ENCODE assay signal across 18 cellular contexts in the genomic region with DNA sequence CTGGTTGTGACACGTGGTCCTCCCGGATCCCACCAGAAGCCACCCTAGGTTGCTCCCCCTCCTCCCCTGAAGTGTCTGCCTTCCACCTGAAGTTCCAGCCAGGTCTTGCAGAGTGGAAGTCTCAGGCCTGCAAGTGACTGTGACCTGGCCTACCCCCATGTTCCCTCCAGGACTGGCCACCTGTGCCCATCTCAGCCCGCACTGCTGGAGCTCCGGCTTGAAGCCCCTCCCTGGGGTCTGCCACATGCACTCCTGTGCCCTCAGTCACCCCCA. TPM values are rescaled to one million over a fixed set of nuclear protein-coding genes. Genes with fewer than 3 reads are reported as not detected.
A peak's percentile ranks its signal among the peaks of the same experiment; 100 is the strongest.
DNase-seq lines count a peak whose midpoint lies in the region; ATAC-seq, FAIRE-seq and TF ChIP-seq lines count a peak whose summit lies in the region.
"Had no signal": no experiment of that assay in that cellular context is flagged by ENCODE, and none has a peak within 500 bp of the region (broad histone marks: within the 10 kb centered on the region; RNA-seq: fewer than 3 reads in every experiment).

No MANE protein-coding gene starts in this region.

- no peaks in the 10 kb centered on the region for H3K27me3 Mint-ChIP-seq in activated CD4-positive, alpha-beta T cell treated with anti-CD3 and anti-CD28 coated beads, Interleukin-2, amount 10 ng/mL, durations not matched to agents 7 days and 5 days
- no peaks in the 10 kb centered on the region for H3K27me3 Mint-ChIP-seq in activated CD4-positive, alpha-beta T cell treated with anti-CD3 and anti-CD28 coated beads for 36 hours
- H3K27me3 Mint-ChIP-seq in astrocyte (ENCODE audit: low read depth, unreplicated experiment) (no peaks in the 10 kb centered on the region), endothelial cell (ENCODE audit: unreplicated experiment) (peaks cover 25% of the 10 kb centered on the region)
- H3K27me3 Mint-ChIP-seq: CD4-positive, alpha-beta memory T cell had no signal

- DNase-seq in activated CD4-positive, alpha-beta T cell treated with anti-CD3 and anti-CD28 coated beads, Interleukin-2, amount 10 ng/mL, durations not matched to agents 7 days and 5 days = no peak
- no peak for DNase-seq in activated CD4-positive, alpha-beta T cell treated with anti-CD3 and anti-CD28 coated beads for 36 hours
- DNase-seq in astrocyte (ENCODE audit: low read depth) = no peak
- DNase-seq in endothelial cell (ENCODE audit: low spot score) = no peak
- DNase-seq in stimulated activated effector memory CD8-positive, alpha-beta T cell treated with anti-CD3 and anti-CD28 coated beads, Interleukin-12 subunit alpha, Interleukin-12 subunit beta, amount 100 ng/mL, for 72 hours (ENCODE audit: low spot score in 2 of 2) = no peak
- DNase-seq in HUDEP-2 (lab: John Stamatoyannopoulos, UW; ENCODE audit: unreplicated experiment in 76 of 76) = no peak
- no peak for DNase-seq in occipital lobe (lab: John Stamatoyannopoulos, UW)
- DNase-seq: AML-193; CD4-positive, alpha-beta memory T cell; DMS153; DMS79 treated with DMSO at 0.1 percent for 48 hours; EL had no signal

- H3K79me2 ChIP-seq in astrocyte (ENCODE audit: insufficient read depth, low read length) = no peaks in the 10 kb centered on the region

- no peaks in the 10 kb centered on the region for H3K9me3 Mint-ChIP-seq in activated CD4-positive, alpha-beta T cell treated with anti-CD3 and anti-CD28 coated beads, Interleukin-2, amount 10 ng/mL, durations not matched to agents 7 days and 5 days
- no peaks in the 10 kb centered on the region for H3K9me3 Mint-ChIP-seq in activated CD4-positive, alpha-beta T cell treated with anti-CD3 and anti-CD28 coated beads for 36 hours (ENCODE audit: low read depth)
- H3K9me3 Mint-ChIP-seq in astrocyte (ENCODE audit: unreplicated experiment) = no peaks in the 10 kb centered on the region
- no peaks in the 10 kb centered on the region for H3K9me3 Mint-ChIP-seq in endothelial cell (ENCODE audit: unreplicated experiment)
- H3K9me3 Mint-ChIP-seq in stimulated activated effector memory CD8-positive, alpha-beta T cell treated with anti-CD3 and anti-CD28 coated beads, Interleukin-12 subunit alpha, Interleukin-12 subunit beta, amount 100 ng/mL, for 72 hours = no peaks in the 10 kb centered on the region
- H3K9me3 Mint-ChIP-seq: CD4-positive, alpha-beta memory T cell had no signal

- POLR2A ChIA-PET in activated CD4-positive, alpha-beta T cell treated with anti-CD3 and anti-CD28 coated beads, Interleukin-2, amount 10 ng/mL, durations not matched to agents 7 days and 5 days (lab: Charles Lee) = no interaction called here
- POLR2A ChIA-PET in activated CD4-positive, alpha-beta T cell treated with anti-CD3 and anti-CD28 coated beads for 36 hours (lab: Charles Lee) = no interaction called here

- H3K9ac ChIP-seq in astrocyte (ENCODE audit: low read length) = no peak overlapping the region

- H3K27ac ChIP-seq in astrocyte (ENCODE audit: low read depth, low read length) = no peak overlapping the region

- no peak overlapping the region for H3K4me3 ChIP-seq in astrocyte (ENCODE audit: insufficient read depth, low read depth, low read length)

- no peaks in the 10 kb centered on the region for H4K20me1 ChIP-seq in astrocyte (ENCODE audit: insufficient read depth, low read length)

- FAIRE-seq in astrocyte (lab: Jason Lieb, UNC) = no peak
- FAIRE-seq: G401.6, GM12892, GM19239 had no signal

- CTCF ChIA-PET in activated CD4-positive, alpha-beta T cell treated with anti-CD3 and anti-CD28 coated beads, Interleukin-2, amount 10 ng/mL, durations not matched to agents 7 days and 5 days (lab: Charles Lee) = interaction anchor here (1.5 kb wide), 1 partner anchor 89 kb away, joined by 4 read pairs; no protein-coding TSS in a partner anchor
- CTCF ChIA-PET in activated CD4-positive, alpha-beta T cell treated with anti-CD3 and anti-CD28 coated beads for 36 hours (lab: Charles Lee) = no interaction called here

- intact Hi-C loops in activated CD4-positive, alpha-beta T cell treated with anti-CD3 and anti-CD28 coated beads for 36 hours (cut with DNase I, micrococcal nuclease) = no loop called here

- TF ChIP-seq CTCF in astrocyte (IDR thresholded peaks at IDR 0.05; ENCODE audit: insufficient read depth, low read depth, low read length) (no peak), endothelial cell (IDR thresholded peaks at IDR 0.05; ENCODE audit: unreplicated experiment) (no peak)

- H3K4me3 Mint-ChIP-seq in activated CD4-positive, alpha-beta T cell treated with anti-CD3 and anti-CD28 coated beads, Interleukin-2, amount 10 ng/mL, durations not matched to agents 7 days and 5 days = no peak overlapping the region
- no peak overlapping the region for H3K4me3 Mint-ChIP-seq in activated CD4-positive, alpha-beta T cell treated with anti-CD3 and anti-CD28 coated beads for 36 hours
- H3K4me3 Mint-ChIP-seq in astrocyte (ENCODE audit: unreplicated experiment) (no peak overlapping the region), endothelial cell (ENCODE audit: unreplicated experiment) (no peak overlapping the region)
- H3K4me3 Mint-ChIP-seq in stimulated activated effector memory CD8-positive, alpha-beta T cell treated with anti-CD3 and anti-CD28 coated beads, Interleukin-12 subunit alpha, Interleukin-12 subunit beta, amount 100 ng/mL, for 72 hours = no peak overlapping the region
- H3K4me3 Mint-ChIP-seq: CD4-positive, alpha-beta memory T cell had no signal

- H2AFZ ChIP-seq in astrocyte (ENCODE audit: low read depth, low read length) = no peak overlapping the region

- H3K36me3 Mint-ChIP-seq in activated CD4-positive, alpha-beta T cell treated with anti-CD3 and anti-CD28 coated beads, Interleukin-2, amount 10 ng/mL, durations not matched to agents 7 days and 5 days (ENCODE audit: low read depth) = no peaks in the 10 kb centered on the region
- no peaks in the 10 kb centered on the region for H3K36me3 Mint-ChIP-seq in activated CD4-positive, alpha-beta T cell treated with anti-CD3 and anti-CD28 coated beads for 36 hours (ENCODE audit: low read depth)
- H3K36me3 Mint-ChIP-seq in astrocyte (ENCODE audit: low read depth, unreplicated experiment) = peaks cover 8% of the 10 kb centered on the region
- peaks cover 5% of the 10 kb centered on the region for H3K36me3 Mint-ChIP-seq in endothelial cell (ENCODE audit: low read depth, unreplicated experiment)
- no peaks in the 10 kb centered on the region for H3K36me3 Mint-ChIP-seq in stimulated activated effector memory CD8-positive, alpha-beta T cell treated with anti-CD3 and anti-CD28 coated beads, Interleukin-12 subunit alpha, Interleukin-12 subunit beta, amount 100 ng/mL, for 72 hours
- H3K36me3 Mint-ChIP-seq: CD4-positive, alpha-beta memory T cell had no signal

- peak overlapping the region; percentile 41 for H3K27ac Mint-ChIP-seq in activated CD4-positive, alpha-beta T cell treated with anti-CD3 and anti-CD28 coated beads, Interleukin-2, amount 10 ng/mL, durations not matched to agents 7 days and 5 days
- no peak overlapping the region for H3K27ac Mint-ChIP-seq in activated CD4-positive, alpha-beta T cell treated with anti-CD3 and anti-CD28 coated beads for 36 hours
- peak overlapping the region; percentile 53 for H3K27ac Mint-ChIP-seq in astrocyte (ENCODE audit: unreplicated experiment)
- H3K27ac Mint-ChIP-seq in endothelial cell (ENCODE audit: unreplicated experiment) = peak overlapping the region; percentile 18
- H3K27ac Mint-ChIP-seq in stimulated activated effector memory CD8-positive, alpha-beta T cell treated with anti-CD3 and anti-CD28 coated beads, Interleukin-12 subunit alpha, Interleukin-12 subunit beta, amount 100 ng/mL, for 72 hours = peak overlapping the region; percentile 17
- H3K27ac Mint-ChIP-seq: CD4-positive, alpha-beta memory T cell had no signal

- no peaks in the 10 kb centered on the region for H3K27me3 ChIP-seq in astrocyte (ENCODE audit: insufficient read depth, low read length)

- no peaks in the 10 kb centered on the region for H3K4me1 Mint-ChIP-seq in activated CD4-positive, alpha-beta T cell treated with anti-CD3 and anti-CD28 coated beads, Interleukin-2, amount 10 ng/mL, durations not matched to agents 7 days and 5 days
- no peaks in the 10 kb centered on the region for H3K4me1 Mint-ChIP-seq in activated CD4-positive, alpha-beta T cell treated with anti-CD3 and anti-CD28 coated beads for 36 hours
- H3K4me1 Mint-ChIP-seq in astrocyte (ENCODE audit: low read depth, unreplicated experiment) (no peaks in the 10 kb centered on the region), endothelial cell (ENCODE audit: unreplicated experiment) (no peaks in the 10 kb centered on the region)
- no peaks in the 10 kb centered on the region for H3K4me1 Mint-ChIP-seq in stimulated activated effector memory CD8-positive, alpha-beta T cell treated with anti-CD3 and anti-CD28 coated beads, Interleukin-12 subunit alpha, Interleukin-12 subunit beta, amount 100 ng/mL, for 72 hours
- H3K4me1 Mint-ChIP-seq: CD4-positive, alpha-beta memory T cell had no signal

- H3K4me2 ChIP-seq in astrocyte (ENCODE audit: low read length) = no peak overlapping the region

- H3K36me3 ChIP-seq in astrocyte (ENCODE audit: insufficient read depth, low read length) = no peaks in the 10 kb centered on the region

- ATAC-seq in activated CD4-positive, alpha-beta T cell treated with anti-CD3 and anti-CD28 coated beads for 36 hours = no peak
- no peak for ATAC-seq in stimulated activated effector memory CD8-positive, alpha-beta T cell treated with anti-CD3 and anti-CD28 coated beads, Interleukin-12 subunit alpha, Interleukin-12 subunit beta, amount 100 ng/mL, for 72 hours
- no peak for ATAC-seq in GM21447 (IDR thresholded peaks at IDR 0.05; ENCODE audit: unreplicated experiment)
- ATAC-seq: HCT116 had no signal

- H3K9me3 ChIP-seq in astrocyte (ENCODE audit: insufficient read depth, low read depth, low read length) = no peaks in the 10 kb centered on the region

- H3K4me1 ChIP-seq in astrocyte (ENCODE audit: insufficient read depth, low read length) = peaks cover 8% of the 10 kb centered on the region

RNA-seq across cellular contexts. Expression of a gene that starts 6.1 kb away (rescaled TPM):
- under 1 TPM in 1 of 2 experiments, not detected in 1; 0.10 TPM for total RNA-seq in activated CD4-positive, alpha-beta T cell treated with anti-CD3 and anti-CD28 coated beads, Interleukin-2, amount 10 ng/mL, durations not matched to agents 7 days and 5 days
- total RNA-seq in activated CD4-positive, alpha-beta T cell treated with anti-CD3 and anti-CD28 coated beads for 36 hours = not detected
- total RNA-seq in astrocyte (0.38 and 0.52 TPM in 2 replicates), endothelial cell (ENCODE audit: unreplicated experiment) (2.4 TPM), occipital lobe (1.2 TPM)
- total RNA-seq: HT-29 had no signal

RNA-seq across cellular contexts. Expression of a gene that starts 27.5 kb away (rescaled TPM):
- total RNA-seq in activated CD4-positive, alpha-beta T cell treated with anti-CD3 and anti-CD28 coated beads, Interleukin-2, amount 10 ng/mL, durations not matched to agents 7 days and 5 days = not detected
- total RNA-seq in activated CD4-positive, alpha-beta T cell treated with anti-CD3 and anti-CD28 coated beads for 36 hours = not detected
- total RNA-seq in astrocyte (not detected in 2 replicates), endothelial cell (ENCODE audit: unreplicated experiment) (0.69 TPM), occipital lobe (not detected)
- total RNA-seq: CD4-positive, alpha-beta memory T cell had no signal
